Comparison of ENCODE assay signal across 10 cellular contexts in the genomic region with DNA sequence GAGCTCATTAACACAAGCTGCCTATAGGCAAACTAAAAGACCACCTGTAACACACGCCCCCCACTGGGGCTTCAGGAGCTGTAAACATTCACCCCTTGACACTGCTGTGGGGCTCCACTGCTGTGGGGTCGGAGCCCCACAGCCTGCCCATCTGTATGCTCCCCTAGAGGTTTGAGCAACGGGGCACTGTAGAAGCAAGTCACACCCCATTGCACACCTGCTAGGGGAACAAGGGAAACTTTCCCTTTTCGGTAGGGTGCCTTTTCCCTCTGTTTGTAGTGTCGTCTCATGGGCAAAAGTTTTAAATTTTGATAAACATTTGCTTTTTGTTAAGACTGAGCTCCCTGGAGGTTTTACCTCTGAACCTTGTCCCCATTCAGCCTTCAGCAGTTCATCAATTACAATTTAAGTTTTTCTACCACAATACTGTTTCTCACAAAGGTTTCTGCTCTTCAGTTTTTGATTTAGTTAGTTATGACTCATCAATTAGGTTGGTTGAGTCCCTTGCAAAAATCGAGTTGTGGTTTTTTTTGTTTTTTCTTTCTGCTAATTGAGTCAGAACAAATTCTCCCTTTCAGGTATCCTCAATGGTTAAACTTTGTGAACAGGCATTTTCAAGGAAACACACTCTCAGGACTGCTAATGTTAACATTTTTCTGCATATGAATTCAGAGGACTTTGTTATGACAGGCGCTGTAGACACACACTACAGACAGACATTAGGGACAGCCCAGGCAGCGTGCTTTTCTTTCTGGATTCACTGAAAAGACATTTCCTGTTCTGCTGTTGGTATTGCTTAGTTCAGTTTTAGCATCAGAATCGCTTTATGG. TPM values are rescaled to one million over a fixed set of nuclear protein-coding genes. Genes with fewer than 3 reads are reported as not detected.
DNase-seq lines count a peak whose midpoint lies in the region; ATAC-seq and TF ChIP-seq lines count a peak whose summit lies in the region.
"Had no signal": no experiment of that assay in that cellular context is flagged by ENCODE, and none has a peak within 500 bp of the region (broad histone marks: within the 10 kb centered on the region; RNA-seq: fewer than 3 reads in every experiment).

No MANE protein-coding gene starts in this region.

- H3K9me3 ChIP-seq in CD8-positive, alpha-beta T cell (ENCODE audit: low read length): no peaks in the 10 kb centered on the region
- H3K9me3 ChIP-seq in OCI-LY3 (ENCODE audit: insufficient read depth, low read length): no peaks in the 10 kb centered on the region
- no peaks in the 10 kb centered on the region for H3K9me3 ChIP-seq in trophoblast cell (ENCODE audit: insufficient read depth, low read depth, low read length)
- H3K9me3 ChIP-seq in right atrium auricular region: no peaks in the 10 kb centered on the region

- no peak overlapping the region for H3K4ac ChIP-seq in trophoblast cell (ENCODE audit: low read depth, low read length)

- H4K91ac ChIP-seq in trophoblast cell (ENCODE audit: low read depth, low read length): no peak overlapping the region

- peak overlapping the region; percentile 3 for H3K27ac Mint-ChIP-seq in CD8-positive, alpha-beta T cell
- H3K27ac Mint-ChIP-seq in central memory CD8-positive, alpha-beta T cell (ENCODE audit: low read depth): no peak overlapping the region

- H3K79me1 ChIP-seq in trophoblast cell (ENCODE audit: low read length): no peaks in the 10 kb centered on the region

- no peak overlapping the region for H2BK5ac ChIP-seq in trophoblast cell (ENCODE audit: low read depth, low read length, poor library complexity)

- H3K9me3 Mint-ChIP-seq in CD8-positive, alpha-beta T cell: no peaks in the 10 kb centered on the region
- no peaks in the 10 kb centered on the region for H3K9me3 Mint-ChIP-seq in central memory CD8-positive, alpha-beta T cell

- no peak overlapping the region for H3K4me3 ChIP-seq in CD8-positive, alpha-beta T cell (ENCODE audit: low read depth, low read length)
- H3K4me3 ChIP-seq in OCI-LY3 (ENCODE audit: low read length): peak overlapping the region; percentile 49
- H3K4me3 ChIP-seq in trophoblast cell (ENCODE audit: low read depth, low read length): no peak overlapping the region
- H3K4me3 ChIP-seq in right atrium auricular region: no peak overlapping the region

- DNase-seq in CD8-positive, alpha-beta T cell: no peak
- DNase-seq in central memory CD8-positive, alpha-beta T cell (ENCODE audit: low spot score in 2 of 2): no peak
- DNase-seq in sciatic nerve (ENCODE audit: low spot score) (no peak), trophoblast cell (no peak), right atrium auricular region (ENCODE audit: low spot score) (no peak), dedifferentiated amniotic fluid mesenchymal stem cell (ENCODE audit: extremely low spot score) (no peak)
- DNase-seq: NCI-H526 had no signal

- no peak overlapping the region for H2BK120ac ChIP-seq in trophoblast cell (ENCODE audit: insufficient read depth, low read length, poor library complexity)

- H3K4me1 ChIP-seq in CD8-positive, alpha-beta T cell (ENCODE audit: insufficient read depth, low read length): peaks cover 6% of the 10 kb centered on the region
- peaks cover 23% of the 10 kb centered on the region for H3K4me1 ChIP-seq in OCI-LY3 (ENCODE audit: low read length)
- no peaks in the 10 kb centered on the region for H3K4me1 ChIP-seq in trophoblast cell (ENCODE audit: control insufficient read depth in 1 of 2, insufficient read depth in 2 of 2, low read length in 2 of 2)
- H3K4me1 ChIP-seq in right atrium auricular region: no peaks in the 10 kb centered on the region

- peak overlapping the region; percentile 76 for H3K4me2 ChIP-seq in OCI-LY3 (ENCODE audit: low read length)
- H3K4me2 ChIP-seq in trophoblast cell (ENCODE audit: low read length): no peak overlapping the region

- H4K8ac ChIP-seq in trophoblast cell (ENCODE audit: low read depth, low read length): no peak overlapping the region

- no peak overlapping the region for H3K23ac ChIP-seq in trophoblast cell (ENCODE audit: low read length)

- H3K4me1 Mint-ChIP-seq in CD8-positive, alpha-beta T cell (ENCODE audit: low read depth): peaks cover 26% of the 10 kb centered on the region
- peaks cover 26% of the 10 kb centered on the region for H3K4me1 Mint-ChIP-seq in central memory CD8-positive, alpha-beta T cell

- H2AK5ac ChIP-seq in trophoblast cell (ENCODE audit: low read length): no peak overlapping the region

- no peak overlapping the region for H4K12ac ChIP-seq in trophoblast cell (ENCODE audit: low read depth, low read length)

- H3K79me2 ChIP-seq in OCI-LY3 (ENCODE audit: low read length) (peaks cover 43% of the 10 kb centered on the region), trophoblast cell (ENCODE audit: control insufficient read depth, insufficient read depth, low read length, poor library complexity) (no peaks in the 10 kb centered on the region)

- H3K36me3 ChIP-seq in CD8-positive, alpha-beta T cell (ENCODE audit: insufficient read depth, low read length): no peaks in the 10 kb centered on the region
- H3K36me3 ChIP-seq in OCI-LY3 (replicated peaks; ENCODE audit: low read depth, low read length): peaks cover 26% of the 10 kb centered on the region
- peaks cover 3 to 7% of the 10 kb centered on the region in 2 experiments for H3K36me3 ChIP-seq in trophoblast cell (ENCODE audit: control insufficient read depth in 1 of 2, insufficient read depth in 2 of 2, low read length in 2 of 2)
- H3K36me3 ChIP-seq in right atrium auricular region: peaks cover 11% of the 10 kb centered on the region

- intact Hi-C loops in CD8-positive, alpha-beta T cell (cut with DNase I, micrococcal nuclease): no loop called here
- intact Hi-C loops in sciatic nerve (cut with DNase I): no loop called here

- peak; percentile 34 for ATAC-seq in CD8-positive, alpha-beta T cell
- ATAC-seq in GM18858 (IDR thresholded peaks at IDR 0.05; ENCODE audit: unreplicated experiment) (peak; percentile 47), sciatic nerve (no peak)
- ATAC-seq in central memory CD8-positive, alpha-beta T cell (replicated peaks; ENCODE audit: extremely low read depth, poor library complexity, severe bottlenecking): peak; percentile 36

- no CpG with 5 or more reads among the region's 9 CpGs for WGBS in trophoblast cell (ENCODE audit: extremely low coverage, insufficient coverage, insufficient read length)

- H4K20me1 ChIP-seq in OCI-LY3 (ENCODE audit: insufficient read depth, low read length): peaks cover 33% of the 10 kb centered on the region

- peak overlapping the region; percentile 7; the same call in 1 of the 2 replicates for H3K9ac ChIP-seq in OCI-LY3 (ENCODE audit: low read length)
- H3K9ac ChIP-seq in trophoblast cell (ENCODE audit: low read length): no peak overlapping the region

- no peak overlapping the region for H2BK12ac ChIP-seq in trophoblast cell (ENCODE audit: low read length)

- no peaks in the 10 kb centered on the region for H3K27me3 Mint-ChIP-seq in CD8-positive, alpha-beta T cell (ENCODE audit: low read depth)
- no peaks in the 10 kb centered on the region for H3K27me3 Mint-ChIP-seq in central memory CD8-positive, alpha-beta T cell

- no peak overlapping the region for H3K14ac ChIP-seq in trophoblast cell (ENCODE audit: low read length)

- CTCF ChIA-PET in CD8-positive, alpha-beta T cell (lab: Charles Lee): interaction anchor here (1.3 kb wide), 2 partner anchors 77 to 203 kb away, joined by 3 read pairs; no protein-coding TSS in a partner anchor

- peaks cover 39% of the 10 kb centered on the region for H3K36me3 Mint-ChIP-seq in CD8-positive, alpha-beta T cell
- peaks cover 18% of the 10 kb centered on the region for H3K36me3 Mint-ChIP-seq in central memory CD8-positive, alpha-beta T cell (ENCODE audit: insufficient read depth)

- no peak overlapping the region for H3K18ac ChIP-seq in trophoblast cell (ENCODE audit: low read length)

- no peak overlapping the region for H3K4me3 Mint-ChIP-seq in CD8-positive, alpha-beta T cell
- no peak overlapping the region for H3K4me3 Mint-ChIP-seq in central memory CD8-positive, alpha-beta T cell

- no peaks in the 10 kb centered on the region for H3K27me3 ChIP-seq in CD8-positive, alpha-beta T cell (ENCODE audit: insufficient read depth, low read length)
- H3K27me3 ChIP-seq in OCI-LY3 (ENCODE audit: low read depth, low read length) (no peaks in the 10 kb centered on the region), trophoblast cell (ENCODE audit: insufficient read depth, low read length) (no peaks in the 10 kb centered on the region), right atrium auricular region (no peaks in the 10 kb centered on the region)

- no peak overlapping the region for H2AFZ ChIP-seq in OCI-LY3 (ENCODE audit: low read depth, low read length)
- no peak overlapping the region for H2AFZ ChIP-seq in trophoblast cell (ENCODE audit: insufficient read depth, low read length, poor library complexity)

- POLR2A ChIA-PET in CD8-positive, alpha-beta T cell (lab: Charles Lee): no interaction called here

- no peak overlapping the region for H3K27ac ChIP-seq in CD8-positive, alpha-beta T cell (ENCODE audit: low read depth, low read length)
- H3K27ac ChIP-seq in OCI-LY3 (ENCODE audit: low read length) (peak overlapping the region; percentile 79), trophoblast cell (ENCODE audit: low read depth, low read length) (no peak overlapping the region), right atrium auricular region (no peak overlapping the region)
- H3K27ac ChIP-seq: epithelial cell of prostate had no signal

- TF ChIP-seq CTCF in CD8-positive, alpha-beta T cell (IDR thresholded peaks at IDR 0.05): no peak
- TF ChIP-seq CTCF in OCI-LY3 (IDR thresholded peaks at IDR 0.05; ENCODE audit: low read depth, low read length): no peak
- TF ChIP-seq CTCF in right atrium auricular region (IDR thresholded peaks at IDR 0.05): no peak

RNA-seq across cellular contexts. Expression of gene ZNF433, which starts 35.1 kb away (rescaled TPM):
- 1 to 10 TPM; 1.0 to 2.1 TPM for total RNA-seq in CD8-positive, alpha-beta T cell
- 4.8 TPM for total RNA-seq in sciatic nerve
- 5.0 and 5.5 TPM in 2 replicates for polyA plus RNA-seq in trophoblast cell (2013)
- 1 to 10 TPM; 4.4 to 5.5 TPM for total RNA-seq in right atrium auricular region

RNA-seq across cellular contexts. Expression of gene ZNF763, which starts 35.5 kb away (rescaled TPM):
- total RNA-seq in CD8-positive, alpha-beta T cell: 1 to 10 TPM; 1.5 to 1.8 TPM
- total RNA-seq in sciatic nerve (6.6 TPM), right atrium auricular region (1 to 10 TPM; 1.4 to 2.6 TPM)
- 1.9 and 2.1 TPM in 2 replicates for polyA plus RNA-seq in trophoblast cell (2013)

RNA-seq across cellular contexts. Expression of gene ZNF878, which starts 52.4 kb away (rescaled TPM):
- total RNA-seq in CD8-positive, alpha-beta T cell: not detected
- total RNA-seq in sciatic nerve (0.27 TPM), right atrium auricular region (under 1 TPM; 0.20 to 0.26 TPM)
- 0.57 and 0.68 TPM in 2 replicates for polyA plus RNA-seq in trophoblast cell (2013)
